8 cellular contexts compared by ENCODE assay signal in the genomic region with DNA sequence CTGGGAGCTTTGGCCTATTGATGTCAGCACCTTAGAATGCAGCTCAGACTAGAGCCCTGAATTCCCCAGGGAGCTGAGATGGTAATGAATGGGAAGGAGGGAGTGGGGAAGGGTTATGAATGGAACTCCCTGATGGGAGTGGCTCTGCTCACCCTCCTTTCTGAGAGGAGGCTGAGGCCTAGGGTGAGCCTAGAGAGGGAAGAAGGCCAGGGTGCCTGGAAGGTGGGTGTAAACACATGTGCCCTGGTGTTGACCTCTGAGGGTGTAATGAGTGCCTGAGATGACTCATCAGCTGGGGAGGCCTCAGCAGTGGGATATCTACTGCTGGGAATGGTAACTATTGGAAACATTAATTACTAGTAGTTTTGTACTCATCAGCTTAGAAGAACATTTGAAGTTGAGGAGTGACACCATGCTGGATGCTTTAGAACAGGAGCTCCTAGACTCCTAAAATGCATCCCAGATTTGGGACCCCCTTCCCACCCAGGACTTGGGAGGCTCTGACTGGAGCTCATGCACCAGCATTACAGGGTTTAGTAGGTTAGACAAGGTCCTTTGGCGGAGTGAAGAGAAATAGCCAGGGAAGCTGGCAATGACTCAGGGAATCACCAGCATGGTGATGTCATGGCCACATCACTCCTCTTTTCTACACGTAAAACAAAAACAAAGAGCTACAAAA. TPM values are rescaled to one million over a fixed set of nuclear protein-coding genes. Genes with fewer than 3 reads are reported as not detected.
DNase-seq lines count a peak whose midpoint lies in the region; ATAC-seq, FAIRE-seq and TF ChIP-seq lines count a peak whose summit lies in the region.

No MANE protein-coding gene starts in this region.

- H3K9me3 Mint-ChIP-seq in naive thymus-derived CD4-positive, alpha-beta T cell: no peaks in the 10 kb centered on the region

- no peaks in the 10 kb centered on the region for H4K20me1 ChIP-seq in endothelial cell of umbilical vein (replicated peaks; ENCODE audit: control insufficient read depth, extremely low read depth, insufficient read depth, low read length)

- H3K27me3 ChIP-seq in SJCRH30: no peaks in the 10 kb centered on the region
- H3K27me3 ChIP-seq in endothelial cell of umbilical vein (ENCODE audit: control insufficient read depth in 2 of 2, insufficient read depth in 2 of 2, low read length in 2 of 2): no peaks in the 10 kb centered on the region
- no peaks in the 10 kb centered on the region for H3K27me3 ChIP-seq in naive thymus-derived CD4-positive, alpha-beta T cell (ENCODE audit: control insufficient read depth in 2 of 2, insufficient read depth in 2 of 2, low read length in 2 of 2)
- no peaks in the 10 kb centered on the region for H3K27me3 ChIP-seq in effector memory CD4-positive, alpha-beta T cell (replicated peaks; ENCODE audit: control insufficient read depth, insufficient read depth, low read length, poor library complexity, severe bottlenecking)

- intact Hi-C loops in endothelial cell of umbilical vein (cut with micrococcal nuclease): loop anchor here (1.0 kb wide), 4 partner anchors 19 to 73 kb away; no protein-coding TSS in a partner anchor
- intact Hi-C loops in naive thymus-derived CD4-positive, alpha-beta T cell (cut with micrococcal nuclease): no loop called here

- CTCF ChIA-PET in endothelial cell of umbilical vein (lab: Charles Lee): interaction anchor here (0.7 to 2.7 kb wide), 11 partner anchors 11 to 170 kb away, joined by 3 to 12 read pairs (median 4); a partner anchor contains a TSS
- CTCF ChIA-PET in naive thymus-derived CD4-positive, alpha-beta T cell (lab: Charles Lee): interaction anchor here (1.9 kb wide), 1 partner anchor 17 kb away, joined by 5 read pairs; no protein-coding TSS in a partner anchor

- peaks cover 10 to 77% (median 49%) of the 10 kb centered on the region in 5 donors for H3K36me3 Mint-ChIP-seq in naive thymus-derived CD4-positive, alpha-beta T cell

- peak overlapping the region; percentile 32 for H3K4me2 ChIP-seq in endothelial cell of umbilical vein (ENCODE audit: insufficient read depth, low read length)

- peak; percentile 30 for TF ChIP-seq POLR2A in endothelial cell of umbilical vein (IDR thresholded peaks at IDR 0.05; ENCODE audit: low read depth, low read length)

- H3K27ac ChIP-seq in SJCRH30: peak overlapping the region; percentile 12; the same call in 1 of the 2 replicates
- peak overlapping the region; percentile 87 for H3K27ac ChIP-seq in endothelial cell of umbilical vein (ENCODE audit: insufficient read depth, low read depth, low read length)
- peak overlapping the region; percentile 25 for H3K27ac ChIP-seq in naive thymus-derived CD4-positive, alpha-beta T cell (ENCODE audit: low read depth, low read length)
- H3K27ac ChIP-seq in effector memory CD4-positive, alpha-beta T cell (ENCODE audit: insufficient read depth, low read length, poor library complexity, severe bottlenecking): no peak overlapping the region

- POLR2A ChIA-PET in endothelial cell of umbilical vein (lab: Charles Lee): no interaction called here
- POLR2A ChIA-PET in naive thymus-derived CD4-positive, alpha-beta T cell (lab: Charles Lee): interaction anchor here (0.6 to 1.3 kb wide), 5 partner anchors 10 to 29 kb away, joined by 3 to 11 read pairs (median 5); a partner anchor contains a TSS

- no peak overlapping the region for H3K4me3 Mint-ChIP-seq in naive thymus-derived CD4-positive, alpha-beta T cell

- H2AFZ ChIP-seq in endothelial cell of umbilical vein (ENCODE audit: low read depth, low read length): no peak overlapping the region

- H3K9ac ChIP-seq in endothelial cell of umbilical vein (replicated peaks; ENCODE audit: extremely low read depth, insufficient read depth, low read length): peak overlapping the region; percentile 30

- H3K9me3 ChIP-seq in SJCRH30 (replicated peaks) (no peaks in the 10 kb centered on the region), endothelial cell of umbilical vein (replicated peaks; ENCODE audit: control insufficient read depth, insufficient read depth, low read length) (no peaks in the 10 kb centered on the region)
- no peaks in the 10 kb centered on the region for H3K9me3 ChIP-seq in naive thymus-derived CD4-positive, alpha-beta T cell (ENCODE audit: control insufficient read depth in 2 of 3, low read length in 3 of 3)
- no peaks in the 10 kb centered on the region for H3K9me3 ChIP-seq in effector memory CD4-positive, alpha-beta T cell (ENCODE audit: control insufficient read depth, low read length)

- peak overlapping the region in 8 of 9 donors; percentile 55 to 78 (median 68) for H3K27ac Mint-ChIP-seq in naive thymus-derived CD4-positive, alpha-beta T cell

- no peaks in the 10 kb centered on the region for H3K27me3 Mint-ChIP-seq in naive thymus-derived CD4-positive, alpha-beta T cell

- peaks cover 7% of the 10 kb centered on the region for H3K79me2 ChIP-seq in endothelial cell of umbilical vein (ENCODE audit: control insufficient read depth, insufficient read depth, low read length)

- H3K36me3 ChIP-seq in SJCRH30 (peaks cover 89% of the 10 kb centered on the region), endothelial cell of umbilical vein (ENCODE audit: control insufficient read depth in 2 of 2, extremely low read depth in 1 of 2, insufficient read depth in 2 of 2, low read length in 2 of 2) (peaks cover 44 to 53% of the 10 kb centered on the region in 2 experiments)
- peaks cover 58 to 100% (median 60%) of the 10 kb centered on the region in 3 experiments for H3K36me3 ChIP-seq in naive thymus-derived CD4-positive, alpha-beta T cell (ENCODE audit: control insufficient read depth in 2 of 3, insufficient read depth in 3 of 3, low read length in 3 of 3)
- peaks cover 96% of the 10 kb centered on the region for H3K36me3 ChIP-seq in effector memory CD4-positive, alpha-beta T cell (ENCODE audit: control insufficient read depth, insufficient read depth, low read length)

- no TSS peak for BruUV-seq in endothelial cell of umbilical vein (replicated peaks; lab: Mats Ljungman, UMichigan)

- dilution Hi-C loops in endothelial cell of umbilical vein (cut with MboI; ENCODE audit: extremely low pct_ligation_motif_present, low sequenced_read_pairs): no loop called here

- TF ChIP-seq CTCF in endothelial cell of umbilical vein (IDR thresholded peaks at IDR 0.05; ENCODE audit: extremely low read depth in 1 of 2, insufficient read depth in 1 of 2, low read depth in 1 of 2, low read length in 2 of 2): no peak

- H3K4me1 Mint-ChIP-seq in naive thymus-derived CD4-positive, alpha-beta T cell: peaks cover 0 to 42% (median 7%) of the 10 kb centered on the region in 7 donors

- no peak overlapping the region for H3K4me3 ChIP-seq in SJCRH30
- no peak overlapping the region for H3K4me3 ChIP-seq in endothelial cell of umbilical vein (replicated peaks in 1 of 3; ENCODE audit: insufficient read depth in 1 of 3, low read depth in 1 of 3, low read length in 3 of 3)
- no peak overlapping the region for H3K4me3 ChIP-seq in naive thymus-derived CD4-positive, alpha-beta T cell (ENCODE audit: low read length)
- H3K4me3 ChIP-seq in effector memory CD4-positive, alpha-beta T cell (ENCODE audit: insufficient read depth, low read depth, low read length, poor library complexity, severe bottlenecking): no peak overlapping the region

- H3K4me1 ChIP-seq in SJCRH30: peaks cover 46% of the 10 kb centered on the region
- H3K4me1 ChIP-seq in endothelial cell of umbilical vein (ENCODE audit: control insufficient read depth, extremely low read depth, insufficient read depth, low read length): peaks cover 40% of the 10 kb centered on the region
- no peaks in the 10 kb centered on the region for H3K4me1 ChIP-seq in naive thymus-derived CD4-positive, alpha-beta T cell (ENCODE audit: control insufficient read depth in 2 of 2, insufficient read depth in 2 of 2, low read length in 2 of 2)
- H3K4me1 ChIP-seq in effector memory CD4-positive, alpha-beta T cell (ENCODE audit: control insufficient read depth, insufficient read depth, low read length, poor library complexity, severe bottlenecking): no peaks in the 10 kb centered on the region

- ATAC-seq in naive thymus-derived CD4-positive, alpha-beta T cell: peak; percentile 54
- no peak for ATAC-seq in HG02981 (IDR thresholded peaks at IDR 0.05; ENCODE audit: unreplicated experiment)

- peak; percentile 35 for DNase-seq in stimulated activated CD4-positive, alpha-beta T cell treated with anti-CD3 and anti-CD28 coated beads, Interleukin-1b, Interleukin-23, amount 100 ng/mL, for 48 hours
- no peak for DNase-seq in stimulated activated CD4-positive, alpha-beta T cell treated with anti-CD3 and anti-CD28 coated beads, Interleukin-12 subunit alpha, Interleukin-12 subunit beta, amount 100 ng/mL, for 4 hours
- DNase-seq in SJCRH30: peak; percentile 66 to 75
- DNase-seq in endothelial cell of umbilical vein (ENCODE audit: low read depth, low spot score): peak; percentile 75
- DNase-seq in naive thymus-derived CD4-positive, alpha-beta T cell: no peak
- no peak for DNase-seq in Kasumi-1 (lab: John Stamatoyannopoulos, UW)
- no peak for DNase-seq in effector memory CD4-positive, alpha-beta T cell

- H3K9me1 ChIP-seq in endothelial cell of umbilical vein (replicated peaks; ENCODE audit: control insufficient read depth, extremely low read depth, insufficient read depth, low read length): no peaks in the 10 kb centered on the region

- FAIRE-seq in endothelial cell of umbilical vein (lab: Jason Lieb, UNC): no peak

RNA-seq across cellular contexts. Expression of a gene that starts 16.0 kb away (rescaled TPM):
- total RNA-seq in SJCRH30 (2014; rRNA removed; shearing (Covaris generic)): 5.8 and 6.2 TPM in 2 replicates
- total RNA-seq in endothelial cell of umbilical vein: 6.0 and 7.5 TPM in 2 replicates
- 11.9 and 13.3 TPM in 2 replicates for polyA plus RNA-seq in endothelial cell of umbilical vein
- 6.4 and 7.3 TPM in 2 replicates for polyA plus RNA-seq in endothelial cell of umbilical vein (2011; cell fraction: cytosol; rRNA removed)
- 7.5 and 8.7 TPM in 2 replicates for polyA plus RNA-seq in endothelial cell of umbilical vein (2011; cell fraction: nucleus; rRNA removed)
- 4.8 and 5.3 TPM in 2 replicates for polyA plus RNA-seq in endothelial cell of umbilical vein (2012)
- 10.0 and 25.5 TPM in 2 replicates for polyA minus RNA-seq in endothelial cell of umbilical vein
- polyA minus RNA-seq in endothelial cell of umbilical vein (2011; cell fraction: cytosol; rRNA and poly(A)+ RNA removed): 11.2 TPM
- 4.7 and 6.8 TPM in 2 replicates for polyA minus RNA-seq in endothelial cell of umbilical vein (2011; cell fraction: nucleus; rRNA and poly(A)+ RNA removed)
- 10 to 100 TPM in 4 of 5 experiments, 1 to 10 TPM in 1; 8.4 to 17.9 (median 16.7) TPM for total RNA-seq in naive thymus-derived CD4-positive, alpha-beta T cell
- polyA plus RNA-seq in naive thymus-derived CD4-positive, alpha-beta T cell: 10 to 100 TPM in 1 of 2 donors, 1 to 10 TPM in 1; 7.0 to 11.3 TPM

RNA-seq across cellular contexts. Expression of a gene that starts 54.7 kb away (rescaled TPM):
- total RNA-seq in SJCRH30 (2014; rRNA removed; shearing (Covaris generic)): 31.6 and 31.8 TPM in 2 replicates
- 24.0 and 25.2 TPM in 2 replicates for total RNA-seq in endothelial cell of umbilical vein
- polyA plus RNA-seq in endothelial cell of umbilical vein: 47.3 and 48.2 TPM in 2 replicates
- polyA plus RNA-seq in endothelial cell of umbilical vein (2011; cell fraction: cytosol; rRNA removed): 39.7 and 40.0 TPM in 2 replicates
- 39.9 and 40.9 TPM in 2 replicates for polyA plus RNA-seq in endothelial cell of umbilical vein (2011; cell fraction: nucleus; rRNA removed)
- 19.8 and 21.9 TPM in 2 replicates for polyA plus RNA-seq in endothelial cell of umbilical vein (2012)
- polyA minus RNA-seq in endothelial cell of umbilical vein: 33.9 and 46.1 TPM in 2 replicates
- 12.0 TPM for polyA minus RNA-seq in endothelial cell of umbilical vein (2011; cell fraction: cytosol; rRNA and poly(A)+ RNA removed)
- 10.4 and 12.8 TPM in 2 replicates for polyA minus RNA-seq in endothelial cell of umbilical vein (2011; cell fraction: nucleus; rRNA and poly(A)+ RNA removed)
- 10 to 100 TPM; 36.4 to 72.4 (median 39.7) TPM for total RNA-seq in naive thymus-derived CD4-positive, alpha-beta T cell
- 10 to 100 TPM in 1 of 2 donors, 1 to 10 TPM in 1; 3.1 to 11.0 TPM for polyA plus RNA-seq in naive thymus-derived CD4-positive, alpha-beta T cell

Comparison
In these comparisons a context has a peak if more than half of its experiments do, and no peak if none do; other contexts are left out.
1. DNase-seq: peak in stimulated activated CD4-positive, alpha-beta T cell treated with anti-CD3 and anti-CD28 coated beads, Interleukin-1b, Interleukin-23, amount 100 ng/mL, for 48 hours (single experiment), SJCRH30 (2 of 2) and endothelial cell of umbilical vein (single experiment); none in stimulated activated CD4-positive, alpha-beta T cell treated with anti-CD3 and anti-CD28 coated beads, Interleukin-12 subunit alpha, Interleukin-12 subunit beta, amount 100 ng/mL, for 4 hours (single experiment), naive thymus-derived CD4-positive, alpha-beta T cell (0 of 9), Kasumi-1 (0 of 2) and effector memory CD4-positive, alpha-beta T cell (0 of 3).